In the genomic region with DNA sequence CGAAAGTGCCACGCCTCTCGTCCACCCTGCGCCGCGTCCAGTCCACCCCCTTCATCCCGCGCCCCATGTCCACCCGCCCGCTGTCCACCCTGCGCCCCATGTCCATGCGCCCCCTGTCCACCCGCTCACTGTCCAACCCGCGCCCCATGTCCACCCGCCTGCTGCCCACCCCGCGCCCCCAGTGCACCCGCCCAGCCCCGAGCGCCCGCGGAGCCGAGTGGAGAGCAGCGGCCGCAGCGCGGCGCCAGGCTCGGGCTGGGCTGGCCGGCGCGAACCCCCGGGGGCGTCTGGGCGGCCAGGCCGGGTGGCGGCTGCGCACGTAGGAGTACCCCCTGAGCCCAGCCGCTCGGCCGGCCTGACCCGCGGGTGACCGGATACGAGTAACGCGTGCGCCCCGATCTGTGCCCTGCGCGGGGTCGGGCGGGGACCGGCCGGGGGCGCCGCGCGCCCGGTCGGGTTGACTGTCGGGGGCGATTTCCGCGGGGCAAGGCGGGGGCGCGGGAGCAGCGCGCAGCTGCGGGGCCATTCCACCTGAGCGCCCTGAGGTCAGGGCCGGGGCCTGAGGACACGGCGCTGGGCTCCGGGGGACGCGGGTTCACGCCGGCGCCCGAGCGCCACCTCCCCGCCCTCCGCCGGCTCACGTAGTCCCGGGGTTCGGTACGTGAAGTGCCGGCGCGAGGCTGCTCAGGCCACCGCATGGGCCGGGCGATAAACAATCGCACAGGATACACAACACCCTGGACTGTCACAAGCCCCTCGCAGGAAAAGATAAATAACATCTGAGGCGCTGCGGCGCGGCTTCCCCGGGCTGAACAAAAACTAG, we compare ENCODE assay signal across 8 cellular contexts. TPM values are rescaled to one million over a fixed set of nuclear protein-coding genes. Genes with fewer than 3 reads are reported as not detected.
DNase-seq lines count a peak whose midpoint lies in the region; ATAC-seq lines count a peak whose summit lies in the region.

No MANE protein-coding gene starts in this region.

- H3K27me3 Mint-ChIP-seq in activated CD8-positive, alpha-beta memory T cell treated with anti-CD3 and anti-CD28 coated beads, Interleukin-2, amount 10 ng/mL, durations not matched to agents 7 days and 5 days: peaks cover 43% of the 10 kb centered on the region
- peaks cover 49% of the 10 kb centered on the region for H3K27me3 Mint-ChIP-seq in activated naive CD8-positive, alpha-beta T cell treated with anti-CD3 and anti-CD28 coated beads for 36 hours

- ATAC-seq in activated CD8-positive, alpha-beta memory T cell treated with anti-CD3 and anti-CD28 coated beads, Interleukin-2, amount 10 ng/mL, durations not matched to agents 7 days and 5 days: peak; percentile 27
- ATAC-seq in HG03439 (IDR thresholded peaks at IDR 0.05; ENCODE audit: unreplicated experiment): no peak

- H3K4me1 Mint-ChIP-seq in activated CD8-positive, alpha-beta memory T cell treated with anti-CD3 and anti-CD28 coated beads, Interleukin-2, amount 10 ng/mL, durations not matched to agents 7 days and 5 days: peaks cover 2% of the 10 kb centered on the region
- peaks cover 4% of the 10 kb centered on the region for H3K4me1 Mint-ChIP-seq in activated naive CD8-positive, alpha-beta T cell treated with anti-CD3 and anti-CD28 coated beads for 36 hours

- peak overlapping the region; percentile 5 for H3K4me3 Mint-ChIP-seq in activated CD8-positive, alpha-beta memory T cell treated with anti-CD3 and anti-CD28 coated beads, Interleukin-2, amount 10 ng/mL, durations not matched to agents 7 days and 5 days
- H3K4me3 Mint-ChIP-seq in activated naive CD8-positive, alpha-beta T cell treated with anti-CD3 and anti-CD28 coated beads for 36 hours: peak overlapping the region; percentile 52

- CTCF ChIA-PET in activated CD8-positive, alpha-beta memory T cell treated with anti-CD3 and anti-CD28 coated beads, Interleukin-2, amount 10 ng/mL, durations not matched to agents 7 days and 5 days (lab: Charles Lee): no interaction called here

- H3K36me3 Mint-ChIP-seq in activated CD8-positive, alpha-beta memory T cell treated with anti-CD3 and anti-CD28 coated beads, Interleukin-2, amount 10 ng/mL, durations not matched to agents 7 days and 5 days: peaks cover 3% of the 10 kb centered on the region
- H3K36me3 Mint-ChIP-seq in activated naive CD8-positive, alpha-beta T cell treated with anti-CD3 and anti-CD28 coated beads for 36 hours: no peaks in the 10 kb centered on the region

- no peak overlapping the region for H3K27ac Mint-ChIP-seq in activated CD8-positive, alpha-beta memory T cell treated with anti-CD3 and anti-CD28 coated beads, Interleukin-2, amount 10 ng/mL, durations not matched to agents 7 days and 5 days
- H3K27ac Mint-ChIP-seq in activated naive CD8-positive, alpha-beta T cell treated with anti-CD3 and anti-CD28 coated beads for 36 hours: no peak overlapping the region

- no peaks in the 10 kb centered on the region for H3K9me3 Mint-ChIP-seq in activated CD8-positive, alpha-beta memory T cell treated with anti-CD3 and anti-CD28 coated beads, Interleukin-2, amount 10 ng/mL, durations not matched to agents 7 days and 5 days (ENCODE audit: low read depth)
- H3K9me3 Mint-ChIP-seq in activated naive CD8-positive, alpha-beta T cell treated with anti-CD3 and anti-CD28 coated beads for 36 hours: no peaks in the 10 kb centered on the region

- H3K27ac ChIP-seq in skin epidermis: peak overlapping the region in 9 of 21 experiments; percentile 25 to 76 (median 44)

- H3K4me3 ChIP-seq in iPS-18c (ENCODE audit: insufficient read depth, low read depth, low read length): peak overlapping the region; percentile 71
- peak overlapping the region; percentile 18 to 45 (median 30) for H3K4me3 ChIP-seq in skin epidermis

- no peaks in the 10 kb centered on the region for H3K9me3 ChIP-seq in iPS-18c (ENCODE audit: control insufficient read depth, insufficient read depth, low read length)

- DNase-seq in activated CD8-positive, alpha-beta memory T cell treated with anti-CD3 and anti-CD28 coated beads, Interleukin-2, amount 10 ng/mL, durations not matched to agents 7 days and 5 days: no peak
- no peak for DNase-seq in activated CD8-positive, alpha-beta memory T cell treated with anti-CD3 and anti-CD28 coated beads for 24 hours
- DNase-seq in activated naive CD8-positive, alpha-beta T cell treated with anti-CD3 and anti-CD28 coated beads for 36 hours: no peak
- DNase-seq in cerebellar nuclear complex (lab: John Stamatoyannopoulos, UW) (no peak), HPDE6-E6E7 (ENCODE audit: extremely low spot score) (no peak)

RNA-seq across cellular contexts. Expression of gene FLT1, which starts 37.5 kb away (rescaled TPM):
- total RNA-seq in activated CD8-positive, alpha-beta memory T cell treated with anti-CD3 and anti-CD28 coated beads, Interleukin-2, amount 10 ng/mL, durations not matched to agents 7 days and 5 days: 1 to 10 TPM in 1 of 2 experiments, under 1 TPM in 1; 0.44 to 1.4 TPM
- total RNA-seq in activated naive CD8-positive, alpha-beta T cell treated with anti-CD3 and anti-CD28 coated beads for 36 hours: 1 to 10 TPM; 2.5 to 3.3 TPM
